In the genomic region with DNA sequence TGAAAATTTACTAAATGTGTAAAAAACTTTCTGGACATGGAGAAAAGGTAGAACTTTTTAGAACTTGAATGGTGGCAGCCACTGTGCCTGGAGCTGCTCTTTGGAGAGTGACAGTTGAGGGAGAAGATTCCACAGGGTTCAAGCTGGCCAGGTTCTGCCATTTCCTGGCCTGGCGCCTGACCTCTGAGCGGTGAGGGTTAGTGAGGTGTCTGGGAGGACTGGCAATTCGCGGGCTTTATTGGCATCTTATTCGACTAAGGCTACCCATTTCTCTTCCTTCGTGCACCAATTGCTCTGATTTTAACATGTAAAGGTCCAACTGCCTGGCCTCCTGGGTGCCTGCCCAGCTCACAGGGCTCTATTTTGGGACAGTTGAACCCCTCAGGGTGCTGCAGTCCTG, we compare ENCODE assay signal across 1 cellular context.
TF ChIP-seq lines count a peak whose summit lies in the region.

No MANE protein-coding gene starts in this region.

TF ChIP-seq in GM23338, 12 proteins besides CTCF, POLR2A, EP300 and RAD21:
- TF ChIP-seq POLR2AphosphoS5 (IDR thresholded peaks at IDR 0.05; ENCODE audit: low read depth) (no peak), STAT1 (IDR thresholded peaks at IDR 0.05; ENCODE audit: unreplicated experiment) (no peak), NANOG (IDR thresholded peaks at IDR 0.05; ENCODE audit: borderline replicate concordance) (no peak), ZNF331 (CRISPR knock-in tag; IDR thresholded peaks at IDR 0.05; ENCODE audit: low read depth) (no peak), EZH2 (IDR thresholded peaks at IDR 0.05; ENCODE audit: low read depth, unreplicated experiment) (no peak), CREB1 (CRISPR knock-in tag; IDR thresholded peaks at IDR 0.05; ENCODE audit: low read depth) (no peak), ZNF114 (CRISPR knock-in tag; IDR thresholded peaks at IDR 0.05) (no peak)
- TF ChIP-seq, protein P1, sequence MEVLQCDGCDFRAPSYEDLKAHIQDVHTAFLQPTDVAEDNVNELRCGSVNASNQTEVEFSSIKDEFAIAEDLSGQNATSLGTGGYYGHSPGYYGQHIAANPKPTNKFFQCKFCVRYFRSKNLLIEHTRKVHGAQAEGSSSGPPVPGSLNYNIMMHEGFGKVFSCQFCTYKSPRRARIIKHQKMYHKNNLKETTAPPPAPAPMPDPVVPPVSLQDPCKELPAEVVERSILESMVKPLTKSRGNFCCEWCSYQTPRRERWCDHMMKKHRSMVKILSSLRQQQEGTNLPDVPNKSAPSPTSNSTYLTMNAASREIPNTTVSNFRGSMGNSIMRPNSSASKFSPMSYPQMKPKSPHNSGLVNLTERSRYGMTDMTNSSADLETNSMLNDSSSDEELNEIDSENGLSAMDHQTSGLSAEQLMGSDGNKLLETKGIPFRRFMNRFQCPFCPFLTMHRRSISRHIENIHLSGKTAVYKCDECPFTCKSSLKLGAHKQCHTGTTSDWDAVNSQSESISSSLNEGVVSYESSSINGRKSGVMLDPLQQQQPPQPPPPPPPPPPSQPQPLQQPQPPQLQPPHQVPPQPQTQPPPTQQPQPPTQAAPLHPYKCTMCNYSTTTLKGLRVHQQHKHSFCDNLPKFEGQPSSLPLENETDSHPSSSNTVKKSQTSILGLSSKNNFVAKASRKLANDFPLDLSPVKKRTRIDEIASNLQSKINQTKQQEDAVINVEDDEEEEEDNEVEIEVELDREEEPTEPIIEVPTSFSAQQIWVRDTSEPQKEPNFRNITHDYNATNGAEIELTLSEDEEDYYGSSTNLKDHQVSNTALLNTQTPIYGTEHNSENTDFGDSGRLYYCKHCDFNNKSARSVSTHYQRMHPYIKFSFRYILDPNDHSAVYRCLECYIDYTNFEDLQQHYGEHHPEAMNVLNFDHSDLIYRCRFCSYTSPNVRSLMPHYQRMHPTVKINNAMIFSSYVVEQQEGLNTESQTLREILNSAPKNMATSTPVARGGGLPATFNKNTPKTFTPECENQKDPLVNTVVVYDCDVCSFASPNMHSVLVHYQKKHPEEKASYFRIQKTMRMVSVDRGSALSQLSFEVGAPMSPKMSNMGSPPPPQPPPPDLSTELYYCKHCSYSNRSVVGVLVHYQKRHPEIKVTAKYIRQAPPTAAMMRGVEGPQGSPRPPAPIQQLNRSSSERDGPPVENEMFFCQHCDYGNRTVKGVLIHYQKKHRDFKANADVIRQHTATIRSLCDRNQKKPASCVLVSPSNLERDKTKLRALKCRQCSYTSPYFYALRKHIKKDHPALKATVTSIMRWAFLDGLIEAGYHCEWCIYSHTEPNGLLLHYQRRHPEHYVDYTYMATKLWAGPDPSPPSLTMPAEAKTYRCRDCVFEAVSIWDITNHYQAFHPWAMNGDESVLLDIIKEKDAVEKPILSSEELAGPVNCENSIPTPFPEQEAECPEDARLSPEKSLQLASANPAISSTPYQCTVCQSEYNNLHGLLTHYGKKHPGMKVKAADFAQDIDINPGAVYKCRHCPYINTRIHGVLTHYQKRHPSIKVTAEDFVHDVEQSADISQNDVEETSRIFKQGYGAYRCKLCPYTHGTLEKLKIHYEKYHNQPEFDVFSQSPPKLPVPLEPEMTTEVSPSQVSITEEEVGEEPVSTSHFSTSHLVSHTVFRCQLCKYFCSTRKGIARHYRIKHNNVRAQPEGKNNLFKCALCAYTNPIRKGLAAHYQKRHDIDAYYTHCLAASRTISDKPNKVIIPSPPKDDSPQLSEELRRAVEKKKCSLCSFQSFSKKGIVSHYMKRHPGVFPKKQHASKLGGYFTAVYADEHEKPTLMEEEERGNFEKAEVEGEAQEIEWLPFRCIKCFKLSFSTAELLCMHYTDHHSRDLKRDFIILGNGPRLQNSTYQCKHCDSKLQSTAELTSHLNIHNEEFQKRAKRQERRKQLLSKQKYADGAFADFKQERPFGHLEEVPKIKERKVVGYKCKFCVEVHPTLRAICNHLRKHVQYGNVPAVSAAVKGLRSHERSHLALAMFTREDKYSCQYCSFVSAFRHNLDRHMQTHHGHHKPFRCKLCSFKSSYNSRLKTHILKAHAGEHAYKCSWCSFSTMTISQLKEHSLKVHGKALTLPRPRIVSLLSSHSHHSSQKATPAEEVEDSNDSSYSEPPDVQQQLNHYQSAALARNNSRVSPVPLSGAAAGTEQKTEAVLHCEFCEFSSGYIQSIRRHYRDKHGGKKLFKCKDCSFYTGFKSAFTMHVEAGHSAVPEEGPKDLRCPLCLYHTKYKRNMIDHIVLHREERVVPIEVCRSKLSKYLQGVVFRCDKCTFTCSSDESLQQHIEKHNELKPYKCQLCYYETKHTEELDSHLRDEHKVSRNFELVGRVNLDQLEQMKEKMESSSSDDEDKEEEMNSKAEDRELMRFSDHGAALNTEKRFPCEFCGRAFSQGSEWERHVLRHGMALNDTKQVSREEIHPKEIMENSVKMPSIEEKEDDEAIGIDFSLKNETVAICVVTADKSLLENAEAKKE (CRISPR knock-in tag; IDR thresholded peaks at IDR 0.05) = no peak
- TF ChIP-seq, protein P2, sequence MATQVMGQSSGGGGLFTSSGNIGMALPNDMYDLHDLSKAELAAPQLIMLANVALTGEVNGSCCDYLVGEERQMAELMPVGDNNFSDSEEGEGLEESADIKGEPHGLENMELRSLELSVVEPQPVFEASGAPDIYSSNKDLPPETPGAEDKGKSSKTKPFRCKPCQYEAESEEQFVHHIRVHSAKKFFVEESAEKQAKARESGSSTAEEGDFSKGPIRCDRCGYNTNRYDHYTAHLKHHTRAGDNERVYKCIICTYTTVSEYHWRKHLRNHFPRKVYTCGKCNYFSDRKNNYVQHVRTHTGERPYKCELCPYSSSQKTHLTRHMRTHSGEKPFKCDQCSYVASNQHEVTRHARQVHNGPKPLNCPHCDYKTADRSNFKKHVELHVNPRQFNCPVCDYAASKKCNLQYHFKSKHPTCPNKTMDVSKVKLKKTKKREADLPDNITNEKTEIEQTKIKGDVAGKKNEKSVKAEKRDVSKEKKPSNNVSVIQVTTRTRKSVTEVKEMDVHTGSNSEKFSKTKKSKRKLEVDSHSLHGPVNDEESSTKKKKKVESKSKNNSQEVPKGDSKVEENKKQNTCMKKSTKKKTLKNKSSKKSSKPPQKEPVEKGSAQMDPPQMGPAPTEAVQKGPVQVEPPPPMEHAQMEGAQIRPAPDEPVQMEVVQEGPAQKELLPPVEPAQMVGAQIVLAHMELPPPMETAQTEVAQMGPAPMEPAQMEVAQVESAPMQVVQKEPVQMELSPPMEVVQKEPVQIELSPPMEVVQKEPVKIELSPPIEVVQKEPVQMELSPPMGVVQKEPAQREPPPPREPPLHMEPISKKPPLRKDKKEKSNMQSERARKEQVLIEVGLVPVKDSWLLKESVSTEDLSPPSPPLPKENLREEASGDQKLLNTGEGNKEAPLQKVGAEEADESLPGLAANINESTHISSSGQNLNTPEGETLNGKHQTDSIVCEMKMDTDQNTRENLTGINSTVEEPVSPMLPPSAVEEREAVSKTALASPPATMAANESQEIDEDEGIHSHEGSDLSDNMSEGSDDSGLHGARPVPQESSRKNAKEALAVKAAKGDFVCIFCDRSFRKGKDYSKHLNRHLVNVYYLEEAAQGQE (IDR thresholded peaks at IDR 0.05; ENCODE audit: unreplicated experiment) = no peak
- TF ChIP-seq, protein P3, sequence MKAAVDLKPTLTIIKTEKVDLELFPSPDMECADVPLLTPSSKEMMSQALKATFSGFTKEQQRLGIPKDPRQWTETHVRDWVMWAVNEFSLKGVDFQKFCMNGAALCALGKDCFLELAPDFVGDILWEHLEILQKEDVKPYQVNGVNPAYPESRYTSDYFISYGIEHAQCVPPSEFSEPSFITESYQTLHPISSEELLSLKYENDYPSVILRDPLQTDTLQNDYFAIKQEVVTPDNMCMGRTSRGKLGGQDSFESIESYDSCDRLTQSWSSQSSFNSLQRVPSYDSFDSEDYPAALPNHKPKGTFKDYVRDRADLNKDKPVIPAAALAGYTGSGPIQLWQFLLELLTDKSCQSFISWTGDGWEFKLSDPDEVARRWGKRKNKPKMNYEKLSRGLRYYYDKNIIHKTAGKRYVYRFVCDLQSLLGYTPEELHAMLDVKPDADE (IDR thresholded peaks at IDR 0.05) = no peak
TF ChIP-seq in GM23338: peak in this region for 0.
